8 cellular contexts compared by ENCODE assay signal in the genomic region with DNA sequence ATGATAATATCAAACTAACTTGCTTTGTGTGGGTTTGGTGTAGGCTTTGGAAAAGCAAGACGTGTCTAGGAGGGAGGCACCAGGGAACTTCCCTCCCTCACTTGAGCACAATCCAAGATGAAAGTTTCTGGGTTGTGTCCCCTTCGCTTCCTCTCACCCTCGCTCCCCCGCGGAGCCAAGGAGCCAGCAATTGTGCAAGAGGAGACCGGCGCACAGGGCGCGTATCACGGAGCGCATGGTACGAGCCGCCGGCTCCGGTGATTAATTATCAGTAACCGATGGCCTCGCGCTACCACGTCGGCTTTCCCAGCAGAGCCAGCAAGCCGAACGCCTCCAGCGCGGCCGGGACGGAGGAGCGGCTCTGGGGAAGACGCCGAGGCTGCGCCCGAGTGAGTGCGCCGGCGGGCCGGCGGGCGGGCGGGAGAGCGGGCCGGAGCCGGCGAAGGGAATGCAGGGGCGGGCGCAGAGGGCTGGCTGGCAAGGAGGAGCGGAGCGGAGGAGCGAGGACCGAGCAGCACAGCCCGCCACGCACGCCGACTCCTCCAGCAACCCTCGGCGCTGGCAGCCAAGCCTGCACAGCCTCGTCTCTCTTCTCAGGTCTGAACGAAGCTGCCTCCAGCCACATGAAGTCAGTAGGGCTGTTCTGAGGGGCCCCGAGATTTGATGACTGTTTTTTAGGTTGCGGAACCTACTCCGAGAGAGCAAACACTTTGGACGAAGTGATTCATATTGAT.
DNase-seq lines count a peak whose midpoint lies in the region; ATAC-seq, FAIRE-seq and TF ChIP-seq lines count a peak whose summit lies in the region.

No MANE protein-coding gene starts in this region.

- peak overlapping the region; percentile 95 for H4K91ac ChIP-seq in mesenchymal stem cell (ENCODE audit: low read length)

- POLR2A ChIA-PET in A549 (lab: Yijun Ruan, JAX) = interaction anchor here (1.7 to 2.0 kb wide), 2 partner anchors 22 to 24 kb away, joined by 6 to 13 read pairs; no protein-coding TSS in a partner anchor

- peak overlapping the region; percentile 89 to 96 for H2BK12ac ChIP-seq in mesenchymal stem cell (ENCODE audit: low read length in 2 of 2)

- peak overlapping the region; percentile 93 to 99 for H3K18ac ChIP-seq in mesenchymal stem cell (ENCODE audit: low read depth in 1 of 2, low read length in 2 of 2)

- H3K9ac ChIP-seq in mesenchymal stem cell (ENCODE audit: low read length) = peak overlapping the region; percentile 96

- peak overlapping the region in 1 of 2 experiments; percentile 72 for H3K14ac ChIP-seq in mesenchymal stem cell (ENCODE audit: low read length in 2 of 2)

- TF ChIP-seq CTCF in A549 (IDR thresholded peaks at IDR 0.05) = no peak
- no peak for TF ChIP-seq CTCF in RWPE2 (IDR thresholded peaks at IDR 0.05; ENCODE audit: poor library complexity, severe bottlenecking)
- TF ChIP-seq CTCF in tibial nerve (IDR thresholded peaks at IDR 0.05) = no peak

- DNase-seq in A549 (ENCODE audit: low read depth in 1 of 2, low spot score in 1 of 2) (peak; percentile 63 to 84), H54 (ENCODE audit: insufficient read length, low spot score) (peak; percentile 37), RWPE2 (ENCODE audit: low spot score) (peak; percentile 73), epithelial cell of prostate (ENCODE audit: low read depth, low spot score) (no peak), mesenchymal stem cell (peak; percentile 87), tibial nerve (ENCODE audit: low spot score in 2 of 2) (peak; percentile 72 to 79), GDM1 (lab: John Stamatoyannopoulos, UW) (no peak)

- CTCF ChIA-PET in A549 (lab: Yijun Ruan, JAX) = interaction anchor here (0.8 to 1.4 kb wide), 8 partner anchors 7 to 538 kb away, joined by 3 to 4 read pairs (median 3); no protein-coding TSS in a partner anchor

- H3K4me3 ChIP-seq in A549 (peak overlapping the region; percentile 52), RWPE2 (ENCODE audit: severe bottlenecking) (peak overlapping the region; percentile 35), mesenchymal stem cell (ENCODE audit: insufficient read depth in 1 of 2, low read depth in 1 of 2, low read length in 2 of 2) (peak overlapping the region; percentile 72 to 81), tibial nerve (peak overlapping the region; percentile 53 to 81 (median 54))

- peak overlapping the region; percentile 98 for H4K8ac ChIP-seq in mesenchymal stem cell (ENCODE audit: low read length)

- H3K23ac ChIP-seq in mesenchymal stem cell (ENCODE audit: low read length in 2 of 2) = peak overlapping the region in 1 of 2 experiments; percentile 79

- H3K36me3 ChIP-seq in RWPE2 (ENCODE audit: low read depth) (no peaks in the 10 kb centered on the region), mesenchymal stem cell (ENCODE audit: control insufficient read depth in 1 of 2, insufficient read depth in 2 of 2, low read depth in 1 of 2, low read length in 2 of 2) (peaks cover 0 to 12% of the 10 kb centered on the region in 2 experiments), tibial nerve (no peaks in the 10 kb centered on the region)

- peak; percentile 35 for TF ChIP-seq POLR2A in A549 (IDR thresholded peaks at IDR 0.05; ENCODE audit: low read length)
- TF ChIP-seq POLR2A in H54 (IDR thresholded peaks at IDR 0.05; ENCODE audit: low read depth, low read length) = no peak; the same call in none of the 2 replicates
- peak; percentile 45 to 50 for TF ChIP-seq POLR2A in tibial nerve (IDR thresholded peaks at IDR 0.05)

- peak overlapping the region; percentile 82 to 90 for H3K27ac ChIP-seq in A549
- no peak overlapping the region for H3K27ac ChIP-seq in RWPE2 (ENCODE audit: poor library complexity, severe bottlenecking)
- peak overlapping the region; percentile 23 for H3K27ac ChIP-seq in epithelial cell of prostate
- H3K27ac ChIP-seq in mesenchymal stem cell (ENCODE audit: low read length, poor library complexity, severe bottlenecking) = peak overlapping the region; percentile 97
- peak overlapping the region; percentile 67 to 94 (median 86) for H3K27ac ChIP-seq in tibial nerve

- 4% methylated on average over 15 of the region's 60 CpGs for WGBS in A549 (ENCODE audit: missing lambda C conversion rate)
- 0% methylated on average over 57 of the region's 60 CpGs for WGBS in mesenchymal stem cell
- 1% methylated on average over 23 to 60 of the region's 60 CpGs for WGBS in tibial nerve, 2 donors

- ATAC-seq in A549 (peak; percentile 89 to 93), RWPE2 (ENCODE audit: low read depth) (peak; percentile 90), HG02588 (IDR thresholded peaks at IDR 0.05; ENCODE audit: unreplicated experiment) (no peak)

- H3K4ac ChIP-seq in mesenchymal stem cell (ENCODE audit: low read depth in 1 of 2, low read length in 2 of 2) = peak overlapping the region; percentile 96

- peak overlapping the region; percentile 91 for H2AK5ac ChIP-seq in mesenchymal stem cell (ENCODE audit: low read length, severe bottlenecking)

- H3K4me1 ChIP-seq in A549 (peaks cover 50% of the 10 kb centered on the region), RWPE2 (ENCODE audit: insufficient read depth, poor library complexity, severe bottlenecking) (peaks cover 4% of the 10 kb centered on the region), mesenchymal stem cell (ENCODE audit: control insufficient read depth, insufficient read depth, low read depth, low read length) (peaks cover 11% of the 10 kb centered on the region), tibial nerve (peaks cover 0 to 23% (median 0%) of the 10 kb centered on the region in 4 donors)

- FAIRE-seq in A549 (lab: Jason Lieb, UNC) (no peak), H54 (lab: Jason Lieb, UNC) (peak; percentile 93)

- H2AFZ ChIP-seq in mesenchymal stem cell (ENCODE audit: low read depth, low read length) = peak overlapping the region; percentile 56

- H3K9me3 ChIP-seq in A549 = no peaks in the 10 kb centered on the region
- H3K9me3 ChIP-seq in RWPE2 (ENCODE audit: severe bottlenecking) = no peaks in the 10 kb centered on the region
- H3K9me3 ChIP-seq in mesenchymal stem cell (ENCODE audit: control insufficient read depth, low read length) = no peaks in the 10 kb centered on the region
- H3K9me3 ChIP-seq in tibial nerve = no peaks in the 10 kb centered on the region

- peaks cover 4% of the 10 kb centered on the region for H3K79me1 ChIP-seq in mesenchymal stem cell (replicated peaks; ENCODE audit: low read length, poor library complexity, severe bottlenecking)

- H2BK120ac ChIP-seq in mesenchymal stem cell (ENCODE audit: low read depth, low read length) = peak overlapping the region; percentile 80

- H3K4me2 ChIP-seq in A549 = peak overlapping the region; percentile 95
- H3K4me2 ChIP-seq in mesenchymal stem cell (ENCODE audit: low read length, poor library complexity, severe bottlenecking) = peak overlapping the region; percentile 74

- TF ChIP-seq EP300 in A549 (IDR thresholded peaks at IDR 0.05) (peak in 1 of 2 experiments; percentile 34; a peak in 1 of 5 replicates), tibial nerve (IDR thresholded peaks at IDR 0.05) (peak in 1 of 2 donors; percentile 94)

- H2BK5ac ChIP-seq in mesenchymal stem cell (ENCODE audit: low read depth, low read length, poor library complexity, severe bottlenecking) = peak overlapping the region; percentile 96

- TF ChIP-seq RAD21 in A549 (conservative IDR thresholded peaks at IDR 0.05 in 1 of 2, IDR thresholded peaks at IDR 0.05 in 1 of 2) = no peak; a peak in 1 of 5 replicates

- H3K27me3 ChIP-seq in RWPE2 (ENCODE audit: insufficient read depth, poor library complexity, severe bottlenecking) (peaks cover 9% of the 10 kb centered on the region), mesenchymal stem cell (ENCODE audit: control insufficient read depth in 1 of 2, insufficient read depth in 1 of 2, low read length in 2 of 2) (no peaks in the 10 kb centered on the region), tibial nerve (no peaks in the 10 kb centered on the region)

- H2BK15ac ChIP-seq in mesenchymal stem cell (ENCODE audit: low read depth, poor library complexity, severe bottlenecking) = peak overlapping the region; percentile 63

TF ChIP-seq in A549, 52 proteins besides CTCF, POLR2A, EP300 and RAD21 (continues in another document):
- TF ChIP-seq, protein P1, sequence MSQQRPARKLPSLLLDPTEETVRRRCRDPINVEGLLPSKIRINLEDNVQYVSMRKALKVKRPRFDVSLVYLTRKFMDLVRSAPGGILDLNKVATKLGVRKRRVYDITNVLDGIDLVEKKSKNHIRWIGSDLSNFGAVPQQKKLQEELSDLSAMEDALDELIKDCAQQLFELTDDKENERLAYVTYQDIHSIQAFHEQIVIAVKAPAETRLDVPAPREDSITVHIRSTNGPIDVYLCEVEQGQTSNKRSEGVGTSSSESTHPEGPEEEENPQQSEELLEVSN (IDR thresholded peaks at IDR 0.05; ENCODE audit: borderline replicate concordance, low read depth) = peak; percentile 63
- peak; percentile 93 to 97 for TF ChIP-seq CEBPB (IDR thresholded peaks at IDR 0.05)
- TF ChIP-seq NR3C1 (IDR thresholded peaks at IDR 0.05) = no peak
- no peak for TF ChIP-seq MAZ (IDR thresholded peaks at IDR 0.05; ENCODE audit: borderline replicate concordance, low read depth, low read length)
- 0 out of 3 replicates have a peak, but pooled peaks have one; percentile 20 for TF ChIP-seq SMC3 (IDR thresholded peaks at IDR 0.05)
- peak; percentile 29; the same call in 1 of the 2 replicates for TF ChIP-seq HOXB5 (CRISPR knock-in tag; IDR thresholded peaks at IDR 0.05)
- TF ChIP-seq JUNB (IDR thresholded peaks at IDR 0.05) = no peak
- TF ChIP-seq, protein P2, sequence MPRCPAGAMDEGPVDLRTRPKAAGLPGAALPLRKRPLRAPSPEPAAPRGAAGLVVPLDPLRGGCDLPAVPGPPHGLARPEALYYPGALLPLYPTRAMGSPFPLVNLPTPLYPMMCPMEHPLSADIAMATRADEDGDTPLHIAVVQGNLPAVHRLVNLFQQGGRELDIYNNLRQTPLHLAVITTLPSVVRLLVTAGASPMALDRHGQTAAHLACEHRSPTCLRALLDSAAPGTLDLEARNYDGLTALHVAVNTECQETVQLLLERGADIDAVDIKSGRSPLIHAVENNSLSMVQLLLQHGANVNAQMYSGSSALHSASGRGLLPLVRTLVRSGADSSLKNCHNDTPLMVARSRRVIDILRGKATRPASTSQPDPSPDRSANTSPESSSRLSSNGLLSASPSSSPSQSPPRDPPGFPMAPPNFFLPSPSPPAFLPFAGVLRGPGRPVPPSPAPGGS (IDR thresholded peaks at IDR 0.05) = peak; percentile 77
- no peak for TF ChIP-seq FOSL2 (IDR thresholded peaks at IDR 0.05)
- peak; percentile 2; the same call in 1 of the 2 replicates for TF ChIP-seq FOSL2 (CRISPR knock-in tag; IDR thresholded peaks at IDR 0.05)
- TF ChIP-seq, protein P3, sequence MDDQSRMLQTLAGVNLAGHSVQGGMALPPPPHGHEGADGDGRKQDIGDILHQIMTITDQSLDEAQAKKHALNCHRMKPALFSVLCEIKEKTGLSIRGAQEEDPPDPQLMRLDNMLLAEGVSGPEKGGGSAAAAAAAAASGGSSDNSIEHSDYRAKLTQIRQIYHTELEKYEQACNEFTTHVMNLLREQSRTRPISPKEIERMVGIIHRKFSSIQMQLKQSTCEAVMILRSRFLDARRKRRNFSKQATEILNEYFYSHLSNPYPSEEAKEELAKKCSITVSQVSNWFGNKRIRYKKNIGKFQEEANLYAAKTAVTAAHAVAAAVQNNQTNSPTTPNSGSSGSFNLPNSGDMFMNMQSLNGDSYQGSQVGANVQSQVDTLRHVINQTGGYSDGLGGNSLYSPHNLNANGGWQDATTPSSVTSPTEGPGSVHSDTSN (IDR thresholded peaks at IDR 0.05) = 0 out of 2 replicates have a peak, but pooled peaks have one; percentile 6

Comparison
In these comparisons a context has a peak if more than half of its experiments do, and no peak if none do; other contexts are left out.
1. DNase-seq: peak in A549 (2 of 2), H54 (single experiment), RWPE2 (single experiment), mesenchymal stem cell (single experiment) and tibial nerve (2 of 2); none in epithelial cell of prostate (single experiment) and GDM1 (single experiment).
2. Peak in every context shown above with its lines, with median percentiles within 50 percentile points of each other: H3K4me3 ChIP-seq.